ENCODE assay signal across 12 cellular contexts in the genomic region with DNA sequence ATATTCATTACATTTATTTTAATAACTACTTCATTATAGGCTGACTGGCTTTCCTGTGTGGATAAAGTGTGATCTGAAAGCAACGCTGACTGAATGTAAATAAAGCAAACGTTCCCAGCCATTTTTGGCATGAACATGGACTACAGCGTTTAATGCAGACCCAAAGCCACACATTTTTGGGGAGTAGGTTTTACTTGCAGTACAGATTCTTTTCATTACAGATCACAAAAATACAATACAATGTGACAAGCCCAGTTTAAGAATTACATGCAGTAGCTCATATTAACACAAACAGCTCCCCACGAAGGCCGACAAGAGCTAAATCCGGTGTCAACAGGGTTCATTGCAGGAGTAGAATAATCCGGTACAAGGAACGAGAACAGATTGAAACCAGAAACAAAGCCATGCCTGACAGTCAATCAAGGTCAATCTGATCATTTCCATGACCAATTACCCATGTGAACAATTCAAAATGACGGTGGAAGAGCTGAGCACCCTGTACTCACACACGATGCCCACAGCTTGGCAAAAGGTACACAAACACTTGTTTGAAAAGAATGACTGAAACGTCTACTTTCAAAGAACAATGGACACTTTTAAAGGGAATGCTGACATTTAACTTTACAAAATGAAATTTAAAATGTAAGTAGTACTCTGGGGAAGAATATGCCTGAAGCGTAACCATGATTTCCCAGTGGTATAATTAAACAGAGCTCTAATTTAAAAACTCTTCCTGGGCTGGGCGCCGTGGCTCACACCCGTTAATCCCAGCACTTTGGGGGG. TPM values are rescaled to one million over a fixed set of nuclear protein-coding genes. Genes with fewer than 3 reads are reported as not detected.
DNase-seq lines count a peak whose midpoint lies in the region; ATAC-seq, FAIRE-seq and TF ChIP-seq lines count a peak whose summit lies in the region.
"Had no signal": no experiment of that assay in that cellular context is flagged by ENCODE, and none has a peak within 500 bp of the region (broad histone marks: within the 10 kb centered on the region; RNA-seq: fewer than 3 reads in every experiment).

No MANE protein-coding gene starts in this region.

- H3K36me3 ChIP-seq in HEK293 (ENCODE audit: control insufficient read depth in 2 of 2, insufficient read depth in 1 of 2, low read length in 2 of 2), result peaks cover 16 to 24% of the 10 kb centered on the region in 2 experiments
- peaks cover 24% of the 10 kb centered on the region for H3K36me3 ChIP-seq in SK-N-MC (ENCODE audit: insufficient read depth, low read length)
- peaks cover 0 to 20% of the 10 kb centered on the region in 2 donors for H3K36me3 ChIP-seq in gastroesophageal sphincter
- H3K36me3 ChIP-seq in skeletal muscle tissue (ENCODE audit: control insufficient read depth in 3 of 3, insufficient read depth in 3 of 3, low read length in 3 of 3), result peaks cover 9 to 13% (median 10%) of the 10 kb centered on the region in 3 donors

- H3K4me1 ChIP-seq in HEK293 (ENCODE audit: control insufficient read depth, insufficient read depth, low read length) (peaks cover 39% of the 10 kb centered on the region), gastroesophageal sphincter (peaks cover 12 to 94% (median 48%) of the 10 kb centered on the region in 3 donors), skeletal muscle tissue (ENCODE audit: control insufficient read depth in 3 of 3, insufficient read depth in 3 of 3, low read length in 3 of 3) (peaks cover 53 to 84% (median 78%) of the 10 kb centered on the region in 3 donors)

- H3K9ac ChIP-seq in SK-N-MC (ENCODE audit: insufficient read length) (no peak overlapping the region), skeletal muscle tissue (ENCODE audit: low read depth in 1 of 3, low read length in 3 of 3) (peak overlapping the region in 2 of 3 donors; percentile 21 to 58)

- CTCF ChIA-PET in HEK293 (lab: Yijun Ruan, JAX), result interaction anchor here (1.2 to 3.8 kb wide), 3 partner anchors 9 to 38 kb away, joined by 3 to 21 read pairs (median 6); no protein-coding TSS in a partner anchor

- TF ChIP-seq EP300 in gastroesophageal sphincter (IDR thresholded peaks at IDR 0.05), result no peak

- no peaks in the 10 kb centered on the region for H3K27me3 ChIP-seq in gastroesophageal sphincter
- no peaks in the 10 kb centered on the region for H3K27me3 ChIP-seq in skeletal muscle tissue (ENCODE audit: control insufficient read depth in 3 of 3, insufficient read depth in 3 of 3, low read length in 3 of 3)

- H3K9me3 ChIP-seq in HEK293 (ENCODE audit: control insufficient read depth, insufficient read depth, low read depth, low read length), result no peaks in the 10 kb centered on the region
- no peaks in the 10 kb centered on the region for H3K9me3 ChIP-seq in SK-N-MC (ENCODE audit: low read depth, low read length)
- no peaks in the 10 kb centered on the region for H3K9me3 ChIP-seq in gastroesophageal sphincter
- H3K9me3 ChIP-seq in skeletal muscle tissue (ENCODE audit: control insufficient read depth in 3 of 3, low read length in 3 of 3), result no peaks in the 10 kb centered on the region

- H3K4me3 ChIP-seq in HEK293 (ENCODE audit: low read depth, low read length) (no peak overlapping the region), SK-N-MC (no peak overlapping the region), gastroesophageal sphincter (no peak overlapping the region), skeletal muscle tissue (ENCODE audit: low read length in 3 of 3) (no peak overlapping the region), lower leg skin (ENCODE audit: low read depth, poor library complexity, severe bottlenecking) (no peak overlapping the region)

- TF ChIP-seq POLR2A in gastroesophageal sphincter (IDR thresholded peaks at IDR 0.05), result no peak
- TF ChIP-seq POLR2A in GM12891 (IDR thresholded peaks at IDR 0.05; ENCODE audit: low read depth, low read length), result no peak
- TF ChIP-seq POLR2A in lower leg skin (IDR thresholded peaks at IDR 0.05), result no peak

- no peak for ATAC-seq in gastroesophageal sphincter
- no peak for ATAC-seq in GM18519 (IDR thresholded peaks at IDR 0.05; ENCODE audit: low FRiP score, unreplicated experiment)
- no peak for ATAC-seq in HG03135 (IDR thresholded peaks at IDR 0.05; ENCODE audit: unreplicated experiment)

- DNase-seq in SK-N-MC (ENCODE audit: low read depth, low spot score) (no peak), GM12891 (ENCODE audit: insufficient read length, low spot score) (no peak), lower leg skin (ENCODE audit: low spot score in 2 of 2) (no peak)
- DNase-seq: anterior cingulate cortex, GOT3, NCI-H2029 treated with DMSO at 0.1 percent for 48 hours had no signal

- no peak for FAIRE-seq in GM12891 (lab: Jason Lieb, UNC)
- FAIRE-seq: islet of Langerhans had no signal

- TF ChIP-seq CTCF in HEK293 (tag by site-specific recombination; IDR thresholded peaks at IDR 0.05) (no peak), gastroesophageal sphincter (IDR thresholded peaks at IDR 0.05) (no peak), lower leg skin (IDR thresholded peaks at IDR 0.05) (no peak)

- peak overlapping the region; percentile 8; the same call in 1 of the 2 replicates for H3K27ac ChIP-seq in HEK293 (ENCODE audit: extremely low read depth, low read depth, low read length)
- peak overlapping the region; percentile 44 for H3K27ac ChIP-seq in SK-N-MC
- peak overlapping the region; percentile 72 to 96 (median 88) for H3K27ac ChIP-seq in gastroesophageal sphincter
- H3K27ac ChIP-seq in skeletal muscle tissue (ENCODE audit: low read depth, low read length), result peak overlapping the region; percentile 19

- intact Hi-C loops in lower leg skin (cut with DNase I; ENCODE audit: low total_unique reads), result no loop called here

- 31 to 34% methylated on average over 15 of the region's 15 CpGs for WGBS in gastroesophageal sphincter (ENCODE audit: low coverage in 1 of 2), 2 donors
- 46 to 51% methylated on average over 15 of the region's 15 CpGs for WGBS in lower leg skin, 2 donors

- POLR2A ChIA-PET in HEK293 (lab: Yijun Ruan, JAX), result interaction anchor here (2.1 to 3.1 kb wide), 2 partner anchors 36 to 39 kb away, joined by 9 to 18 read pairs; a partner anchor contains a TSS

TF ChIP-seq in HEK293, 187 proteins besides CTCF, POLR2A, EP300 and RAD21:
- TF ChIP-seq ZNF621 (tag by site-specific recombination; IDR thresholded peaks at IDR 0.05), result no peak
- no peak for TF ChIP-seq ZNF202 (tag by site-specific recombination; IDR thresholded peaks at IDR 0.05; ENCODE audit: borderline replicate concordance)
- TF ChIP-seq ZNF426 (tag by site-specific recombination; IDR thresholded peaks at IDR 0.05), result no peak
- TF ChIP-seq, protein P1, sequence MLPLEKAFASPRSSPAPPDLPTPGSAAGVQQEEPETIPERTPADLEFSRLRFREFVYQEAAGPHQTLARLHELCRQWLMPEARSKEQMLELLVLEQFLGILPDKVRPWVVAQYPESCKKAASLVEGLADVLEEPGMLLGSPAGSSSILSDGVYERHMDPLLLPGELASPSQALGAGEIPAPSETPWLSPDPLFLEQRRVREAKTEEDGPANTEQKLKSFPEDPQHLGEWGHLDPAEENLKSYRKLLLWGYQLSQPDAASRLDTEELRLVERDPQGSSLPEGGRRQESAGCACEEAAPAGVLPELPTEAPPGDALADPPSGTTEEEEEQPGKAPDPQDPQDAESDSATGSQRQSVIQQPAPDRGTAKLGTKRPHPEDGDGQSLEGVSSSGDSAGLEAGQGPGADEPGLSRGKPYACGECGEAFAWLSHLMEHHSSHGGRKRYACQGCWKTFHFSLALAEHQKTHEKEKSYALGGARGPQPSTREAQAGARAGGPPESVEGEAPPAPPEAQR (tag by site-specific recombination; IDR thresholded peaks at IDR 0.05), result no peak
- no peak for TF ChIP-seq ZNF423 (tag by site-specific recombination; IDR thresholded peaks at IDR 0.05)
- TF ChIP-seq ZNF174 (tag by site-specific recombination; IDR thresholded peaks at IDR 0.05), result no peak

TF ChIP-seq in GM12891, 5 proteins besides CTCF, POLR2A, EP300 and RAD21:
- TF ChIP-seq POLR2AphosphoS5 (IDR thresholded peaks at IDR 0.05; ENCODE audit: low read depth, low read length), result no peak
- no peak for TF ChIP-seq POU2F2 (IDR thresholded peaks at IDR 0.05; ENCODE audit: low read depth, low read length)
- no peak for TF ChIP-seq SPI1 (IDR thresholded peaks at IDR 0.05; ENCODE audit: low read depth, low read length)
- TF ChIP-seq TAF1 (IDR thresholded peaks at IDR 0.05; ENCODE audit: low read depth, low read length), result no peak
- TF ChIP-seq PAX5 (IDR thresholded peaks at IDR 0.05; ENCODE audit: insufficient read depth, low read length, severe bottlenecking), result no peak

RNA-seq across cellular contexts. Expression of a gene that starts 5.3 kb away (rescaled TPM):
- total RNA-seq in gastroesophageal sphincter (10 to 100 TPM; 31.1 to 41.3 (median 38.5) TPM), skeletal muscle tissue (16.7 TPM), lower leg skin (10 to 100 TPM; 40.3 to 44.3 (median 43.1) TPM)
- 9.3 TPM for polyA plus RNA-seq in GM12891 (2012; ENCODE audit: low read depth, missing spikeins)

RNA-seq across cellular contexts. Expression of a gene that starts 5.6 kb away (rescaled TPM):
- 10 to 100 TPM; 25.8 to 41.4 (median 28.4) TPM for total RNA-seq in gastroesophageal sphincter
- 28.2 TPM for total RNA-seq in skeletal muscle tissue
- polyA plus RNA-seq in GM12891 (2012; ENCODE audit: low read depth, missing spikeins), result 50.7 TPM
- 10 to 100 TPM; 21.0 to 32.9 (median 30.0) TPM for total RNA-seq in lower leg skin

RNA-seq across cellular contexts. Expression of a gene that starts 28.2 kb away (rescaled TPM):
- total RNA-seq in gastroesophageal sphincter (10 to 100 TPM; 22.5 to 45.2 (median 30.9) TPM), skeletal muscle tissue (4.7 TPM), lower leg skin (10 to 100 TPM in 3 of 4 donors, 1 to 10 TPM in 1; 9.2 to 22.5 (median 16.0) TPM)
- 5.1 TPM for polyA plus RNA-seq in GM12891 (2012; ENCODE audit: low read depth, missing spikeins)

RNA-seq across cellular contexts. Expression of a gene that starts 34.5 kb away (rescaled TPM):
- 1,000 to 10,000 TPM in 2 of 4 donors, 100 to 1,000 TPM in 2; 453 to 1,624 (median 922) TPM for total RNA-seq in gastroesophageal sphincter
- total RNA-seq in skeletal muscle tissue, result 64.7 TPM
- polyA plus RNA-seq in GM12891 (2012; ENCODE audit: low read depth, missing spikeins), result 44.2 TPM
- total RNA-seq in lower leg skin, result 100 to 1,000 TPM; 168 to 236 (median 214) TPM

Comparison
In these comparisons a context has a peak if more than half of its experiments do, and no peak if none do; other contexts are left out.
1. H3K27ac ChIP-seq: peak in every context shown above with its lines; median percentile 88 in gastroesophageal sphincter; 44 in SK-N-MC; 19 in skeletal muscle tissue; 8 in HEK293.